ENCODE assay signal across 8 cellular contexts in genomic region chr10:62048919-62049636, GRCh38.
DNase-seq lines count a peak whose midpoint lies in the region; ATAC-seq, FAIRE-seq and TF ChIP-seq lines count a peak whose summit lies in the region.

No MANE protein-coding gene starts in this region.

- DNase-seq in CD8-positive, alpha-beta T cell, result peak; percentile 13 to 56 (median 40)
- peak; percentile 46 for DNase-seq in LNCaP clone FGC (ENCODE audit: low read depth)
- DNase-seq in central memory CD4-positive, alpha-beta T cell, result peak; percentile 47
- no peak for DNase-seq in keratinocyte (ENCODE audit: low read depth, low spot score)
- peak; percentile 83 for DNase-seq in spleen
- DNase-seq in SKM-1 treated with dmso at 0.1 percent for 144 hours (lab: John Stamatoyannopoulos, UW; ENCODE audit: unreplicated experiment), result no peak

- H3K9me3 ChIP-seq in CD8-positive, alpha-beta T cell (ENCODE audit: low read length), result no peaks in the 10 kb centered on the region
- H3K9me3 ChIP-seq in keratinocyte (ENCODE audit: control insufficient read depth, low read depth, low read length) (no peaks in the 10 kb centered on the region), spleen (no peaks in the 10 kb centered on the region)

- peak in 2 of 3 donors; percentile 23 to 49 for TF ChIP-seq POLR2A in spleen (IDR thresholded peaks at IDR 0.05)

- H3K27me3 ChIP-seq in CD8-positive, alpha-beta T cell (ENCODE audit: insufficient read depth, low read length), result no peaks in the 10 kb centered on the region
- H3K27me3 ChIP-seq in keratinocyte (ENCODE audit: control insufficient read depth, extremely low read depth, insufficient read depth, low read length), result no peaks in the 10 kb centered on the region
- H3K27me3 ChIP-seq in spleen (replicated peaks in 1 of 7), result no peaks in the 10 kb centered on the region

- intact Hi-C loops in CD8-positive, alpha-beta T cell (cut with DNase I, micrococcal nuclease), result loop anchor here in 1 of 2 experiments (10.0 kb wide), 1 partner anchor 1106 kb away; no protein-coding TSS in a partner anchor
- intact Hi-C loops in spleen (cut with DNase I; ENCODE audit: low total_unique reads), result no loop called here

- peak; percentile 77 for FAIRE-seq in keratinocyte (lab: Jason Lieb, UNC)

- H3K79me2 ChIP-seq in keratinocyte (ENCODE audit: control insufficient read depth, insufficient read depth, low read length), result peaks cover 16% of the 10 kb centered on the region

- H3K9me3 Mint-ChIP-seq in CD8-positive, alpha-beta T cell, result no peaks in the 10 kb centered on the region

- H3K9me1 ChIP-seq in keratinocyte (ENCODE audit: control insufficient read depth, extremely low read depth, insufficient read depth, low read length), result no peaks in the 10 kb centered on the region

- no peak overlapping the region for H3K4me3 ChIP-seq in CD8-positive, alpha-beta T cell (ENCODE audit: low read depth, low read length)
- H3K4me3 ChIP-seq in LNCaP clone FGC (ENCODE audit: low read depth, low read length) (peak overlapping the region; percentile 16; the same call in 1 of the 2 replicates), keratinocyte (ENCODE audit: control insufficient read depth in 2 of 3, extremely low read depth in 1 of 3, insufficient read depth in 2 of 3, low read depth in 1 of 3, low read length in 3 of 3) (peak overlapping the region; percentile 36 to 80 (median 76)), spleen (peak overlapping the region; percentile 2 to 65 (median 33))

- 37 to 62% (median 58%) methylated on average over 21 of the region's 21 CpGs for WGBS in spleen, 5 donors

- H3K36me3 Mint-ChIP-seq in CD8-positive, alpha-beta T cell, result peaks cover 37% of the 10 kb centered on the region

- dilution Hi-C loops in keratinocyte (cut with MboI; ENCODE audit: extremely low pct_ligation_motif_present, low sequenced_read_pairs), result no loop called here

- ATAC-seq in CD8-positive, alpha-beta T cell, result peak; percentile 41
- peak; percentile 37 to 42 for ATAC-seq in activated CD4-positive, CD25-positive, alpha-beta regulatory T cell treated with anti-CD3 and anti-CD28 coated beads, Interleukin-2, amount 50 U/mL, for 24 hours
- no peak for ATAC-seq in HG03565 (IDR thresholded peaks at IDR 0.05; ENCODE audit: unreplicated experiment)

- no peaks in the 10 kb centered on the region for H3K36me3 ChIP-seq in CD8-positive, alpha-beta T cell (ENCODE audit: insufficient read depth, low read length)
- H3K36me3 ChIP-seq in keratinocyte (ENCODE audit: control insufficient read depth in 2 of 2, extremely low read depth in 1 of 2, insufficient read depth in 2 of 2, low read length in 2 of 2) (peaks cover 8 to 10% of the 10 kb centered on the region in 2 experiments), spleen (peaks cover 0 to 21% (median 10%) of the 10 kb centered on the region in 6 donors)

- CTCF ChIA-PET in CD8-positive, alpha-beta T cell (lab: Charles Lee), result interaction anchor here (1.1 to 3.7 kb wide), 6 partner anchors 11 to 216 kb away, joined by 3 to 22 read pairs (median 4); no protein-coding TSS in a partner anchor

- no peaks in the 10 kb centered on the region for H4K20me1 ChIP-seq in keratinocyte (ENCODE audit: control insufficient read depth, extremely low read depth, insufficient read depth, low read length)

- peak overlapping the region; percentile 96 for H3K4me2 ChIP-seq in keratinocyte (ENCODE audit: control insufficient read depth, extremely low read depth, insufficient read depth, low read depth, low read length)

- peak overlapping the region; percentile 20 for H3K27ac ChIP-seq in CD8-positive, alpha-beta T cell (ENCODE audit: low read depth, low read length)
- H3K27ac ChIP-seq in keratinocyte (ENCODE audit: control insufficient read depth, insufficient read depth, low read length), result peak overlapping the region; percentile 93
- peak overlapping the region; percentile 60 to 90 (median 87) for H3K27ac ChIP-seq in spleen

- peaks cover 84% of the 10 kb centered on the region for H3K4me1 Mint-ChIP-seq in CD8-positive, alpha-beta T cell (ENCODE audit: low read depth)

- H3K27ac Mint-ChIP-seq in CD8-positive, alpha-beta T cell, result peak overlapping the region; percentile 86

- peaks cover 47% of the 10 kb centered on the region for H3K4me1 ChIP-seq in CD8-positive, alpha-beta T cell (ENCODE audit: insufficient read depth, low read length)
- H3K4me1 ChIP-seq in keratinocyte (ENCODE audit: control insufficient read depth, extremely low read depth, insufficient read depth, low read length) (peaks cover 72% of the 10 kb centered on the region), spleen (peaks cover 42 to 100% (median 88%) of the 10 kb centered on the region in 6 donors)

- H3K27me3 Mint-ChIP-seq in CD8-positive, alpha-beta T cell (ENCODE audit: low read depth), result no peaks in the 10 kb centered on the region

- TF ChIP-seq CTCF in CD8-positive, alpha-beta T cell (IDR thresholded peaks at IDR 0.05), result no peak
- TF ChIP-seq CTCF in LNCaP clone FGC (IDR thresholded peaks at IDR 0.05; ENCODE audit: control insufficient read depth, extremely low read depth, insufficient read depth) (no peak), keratinocyte (optimal IDR thresholded peaks at IDR 0.05 in 1 of 3, IDR thresholded peaks at IDR 0.05 in 1 of 3, conservative IDR thresholded peaks at IDR 0.05 in 1 of 3; ENCODE audit: extremely low read depth in 1 of 3, insufficient read depth in 2 of 3, low read length in 3 of 3) (no peak), spleen (IDR thresholded peaks at IDR 0.05 in 8 of 11, conservative IDR thresholded peaks at IDR 0.05 in 3 of 11) (no peak)

- H3K9ac ChIP-seq in keratinocyte (ENCODE audit: control insufficient read depth, extremely low read depth, insufficient read depth, low read length), result peak overlapping the region; percentile 89

- peak overlapping the region; percentile 74 for H3K4me3 Mint-ChIP-seq in CD8-positive, alpha-beta T cell

- POLR2A ChIA-PET in CD8-positive, alpha-beta T cell (lab: Charles Lee), result interaction anchor here (1.2 to 2.1 kb wide), 7 partner anchors 10 to 148 kb away, joined by 3 to 8 read pairs (median 4); partner anchors contain the start of gene ARID5B

- H2AFZ ChIP-seq in keratinocyte (ENCODE audit: control insufficient read depth, low read length), result no peak overlapping the region

Comparison
In these comparisons a context has a peak if more than half of its experiments do, and no peak if none do; other contexts are left out.
1. DNase-seq: peak in CD8-positive, alpha-beta T cell (7 of 7), LNCaP clone FGC (single experiment), central memory CD4-positive, alpha-beta T cell (single experiment) and spleen (single experiment); none in keratinocyte (single experiment) and SKM-1 treated with dmso at 0.1 percent for 144 hours (single experiment).
2. H3K27ac ChIP-seq: peak in every context shown above with its lines; median percentile 93 in keratinocyte; 87 in spleen; 20 in CD8-positive, alpha-beta T cell.